Comparison of ENCODE assay signal across 1 cellular context in genomic region chr3:133745981-133746721, GRCh38.
TF ChIP-seq lines count a peak whose summit lies in the region.

TSS of gene TF (plus strand) at chr3:133746393. CDS start at chr3:133746441, 48 bp downstream.

TF ChIP-seq in SK-N-SH treated with all-trans-retinoic acid at 6 μM for 48 hours, 23 proteins besides CTCF, POLR2A, EP300 and RAD21 (continued from another document):
- TF ChIP-seq TSHZ2 (CRISPR knock-in tag; IDR thresholded peaks at IDR 0.05), result no peak
- no peak for TF ChIP-seq BACH2 (CRISPR knock-in tag; IDR thresholded peaks at IDR 0.05; ENCODE audit: borderline replicate concordance)
- no peak for TF ChIP-seq ESRRG (CRISPR knock-in tag; IDR thresholded peaks at IDR 0.05)
- TF ChIP-seq ZC3H10 (CRISPR knock-in tag; IDR thresholded peaks at IDR 0.05), result no peak
